In the genomic region with DNA sequence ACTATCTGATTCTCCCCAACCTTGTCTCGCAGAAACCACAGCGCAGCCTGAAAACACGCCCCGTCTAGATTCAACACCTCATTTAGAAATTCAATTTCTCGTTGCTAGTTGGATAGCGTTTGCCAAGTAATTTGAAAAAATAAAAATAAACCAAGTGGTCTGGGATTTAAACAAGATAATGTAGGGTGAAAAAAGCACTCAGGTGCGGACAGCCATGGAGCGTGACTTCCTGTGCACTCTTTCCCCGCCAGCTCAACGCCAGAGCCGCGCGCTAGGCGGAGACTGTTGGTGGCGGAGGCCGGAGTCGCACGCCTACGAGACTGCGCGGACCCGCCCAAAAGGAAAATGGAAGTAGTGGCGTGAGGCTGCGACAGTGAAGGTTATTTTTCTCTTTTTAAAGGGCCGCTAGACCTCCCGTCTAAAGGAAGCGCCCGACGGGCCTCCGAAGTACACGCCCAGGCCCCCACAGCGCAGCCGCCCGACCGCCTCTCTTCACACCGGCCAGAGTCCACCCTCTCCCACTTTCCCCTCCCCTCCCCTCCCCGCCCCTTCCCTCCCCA, we compare ENCODE assay signal across 7 cellular contexts. TPM values are rescaled to one million over a fixed set of nuclear protein-coding genes. Genes with fewer than 3 reads are reported as not detected.
DNase-seq lines count a peak whose midpoint lies in the region; ATAC-seq lines count a peak whose summit lies in the region.

No MANE protein-coding gene starts in this region.

- peak overlapping the region; percentile 99 for H3K27ac ChIP-seq in mesodermal cell (ENCODE audit: low read depth, low read length, severe bottlenecking)

- peaks cover 7% of the 10 kb centered on the region for H3K36me3 ChIP-seq in mesodermal cell (ENCODE audit: control insufficient read depth, insufficient read depth, low read length)

- H3K9me3 ChIP-seq in mesodermal cell (ENCODE audit: control insufficient read depth, low read length) = no peaks in the 10 kb centered on the region

- H3K4me1 ChIP-seq in mesodermal cell (ENCODE audit: control insufficient read depth, insufficient read depth, low read length, poor library complexity, severe bottlenecking) = peaks cover 4% of the 10 kb centered on the region

- peak; percentile 73 for ATAC-seq in GM18867 (IDR thresholded peaks at IDR 0.05; ENCODE audit: unreplicated experiment)
- ATAC-seq in HG02943 (IDR thresholded peaks at IDR 0.05; ENCODE audit: low read depth, unreplicated experiment) = peak; percentile 75

- DNase-seq in NCI-H2107 treated with DMSO at 0.1 percent for 48 hours (lab: John Stamatoyannopoulos, UW; ENCODE audit: unreplicated experiment) (peak; percentile 81), cortex of kidney (lab: John Stamatoyannopoulos, UW) (peak; percentile 89), stromal cell of bone marrow (ENCODE audit: low read depth) (peak; percentile 2)
- DNase-seq in activated CD4-positive, CD25-positive, alpha-beta regulatory T cell treated with anti-CD3 and anti-CD28 coated beads, Interleukin-2, amount 50 U/mL, for 16 hours (ENCODE audit: low read depth, low spot score) = peak; percentile 82

- WGBS in mesodermal cell (ENCODE audit: insufficient coverage in 2 of 2), 2 experiments = 0 to 2% methylated on average over 11 to 15 of the region's 37 CpGs

- H3K4me3 ChIP-seq in mesodermal cell (ENCODE audit: extremely low read depth, insufficient read depth, low read length, poor library complexity, severe bottlenecking) = peak overlapping the region; percentile 93

RNA-seq across cellular contexts. Expression of a gene that starts 0.6 kb away (rescaled TPM):
- 33.4 TPM for polyA plus RNA-seq in mesodermal cell (2013, experiment 1 of 2)
- polyA plus RNA-seq in mesodermal cell (2013, experiment 2 of 2) = 32.2 TPM

Comparison
In these comparisons a context has a peak if more than half of its experiments do, and no peak if none do; other contexts are left out.
1. Peak in every context shown above with its lines: DNase-seq, ATAC-seq, H3K4me3 ChIP-seq and H3K27ac ChIP-seq.
2. DNase-seq: peak in every context shown above with its lines; median percentile 89 in cortex of kidney; 82 in activated CD4-positive, CD25-positive, alpha-beta regulatory T cell treated with anti-CD3 and anti-CD28 coated beads, Interleukin-2, amount 50 U/mL, for 16 hours; 81 in NCI-H2107 treated with DMSO at 0.1 percent for 48 hours; 2 in stromal cell of bone marrow.